In the genomic region with DNA sequence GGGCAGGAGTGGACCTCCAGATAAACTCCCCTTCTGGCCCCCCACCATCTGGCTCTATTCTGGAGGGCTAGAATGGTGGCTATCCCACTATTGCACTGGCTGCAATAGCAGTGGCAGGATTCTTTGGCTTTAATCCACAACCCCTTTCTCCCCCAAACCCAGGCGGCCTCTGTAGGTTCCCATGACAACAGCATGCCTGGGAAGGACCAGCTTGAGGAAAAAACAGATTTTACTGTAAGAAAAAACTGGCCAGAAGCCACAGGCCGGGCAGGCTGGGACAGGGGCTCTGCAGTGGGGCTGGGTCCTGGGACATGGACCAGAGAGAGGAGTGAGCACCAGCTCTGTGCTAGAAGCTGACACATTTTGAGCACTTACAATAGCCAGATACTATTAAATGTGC, we compare ENCODE assay signal across 2 cellular contexts.
TF ChIP-seq lines count a peak whose summit lies in the region.

No MANE protein-coding gene starts in this region.

TF ChIP-seq in SK-N-SH, 30 proteins besides CTCF, POLR2A, EP300 and RAD21 (continued from another document):
- no peak for TF ChIP-seq EZH2phosphoT487 (IDR thresholded peaks at IDR 0.05; ENCODE audit: borderline replicate concordance, low read depth)
- no peak for TF ChIP-seq TCF12 (IDR thresholded peaks at IDR 0.05)
- TF ChIP-seq, protein P1, sequence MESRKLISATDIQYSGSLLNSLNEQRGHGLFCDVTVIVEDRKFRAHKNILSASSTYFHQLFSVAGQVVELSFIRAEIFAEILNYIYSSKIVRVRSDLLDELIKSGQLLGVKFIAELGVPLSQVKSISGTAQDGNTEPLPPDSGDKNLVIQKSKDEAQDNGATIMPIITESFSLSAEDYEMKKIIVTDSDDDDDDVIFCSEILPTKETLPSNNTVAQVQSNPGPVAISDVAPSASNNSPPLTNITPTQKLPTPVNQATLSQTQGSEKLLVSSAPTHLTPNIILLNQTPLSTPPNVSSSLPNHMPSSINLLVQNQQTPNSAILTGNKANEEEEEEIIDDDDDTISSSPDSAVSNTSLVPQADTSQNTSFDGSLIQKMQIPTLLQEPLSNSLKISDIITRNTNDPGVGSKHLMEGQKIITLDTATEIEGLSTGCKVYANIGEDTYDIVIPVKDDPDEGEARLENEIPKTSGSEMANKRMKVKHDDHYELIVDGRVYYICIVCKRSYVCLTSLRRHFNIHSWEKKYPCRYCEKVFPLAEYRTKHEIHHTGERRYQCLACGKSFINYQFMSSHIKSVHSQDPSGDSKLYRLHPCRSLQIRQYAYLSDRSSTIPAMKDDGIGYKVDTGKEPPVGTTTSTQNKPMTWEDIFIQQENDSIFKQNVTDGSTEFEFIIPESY (IDR thresholded peaks at IDR 0.05; ENCODE audit: borderline replicate concordance, low read depth), result no peak
- no peak for TF ChIP-seq CHD2 (IDR thresholded peaks at IDR 0.05; ENCODE audit: low read length, partially characterized antibody)

TF ChIP-seq in SK-N-SH treated with all-trans-retinoic acid at 6 μM for 48 hours, 23 proteins besides CTCF, POLR2A, EP300 and RAD21 (continued from another document):
- TF ChIP-seq, protein P2, sequence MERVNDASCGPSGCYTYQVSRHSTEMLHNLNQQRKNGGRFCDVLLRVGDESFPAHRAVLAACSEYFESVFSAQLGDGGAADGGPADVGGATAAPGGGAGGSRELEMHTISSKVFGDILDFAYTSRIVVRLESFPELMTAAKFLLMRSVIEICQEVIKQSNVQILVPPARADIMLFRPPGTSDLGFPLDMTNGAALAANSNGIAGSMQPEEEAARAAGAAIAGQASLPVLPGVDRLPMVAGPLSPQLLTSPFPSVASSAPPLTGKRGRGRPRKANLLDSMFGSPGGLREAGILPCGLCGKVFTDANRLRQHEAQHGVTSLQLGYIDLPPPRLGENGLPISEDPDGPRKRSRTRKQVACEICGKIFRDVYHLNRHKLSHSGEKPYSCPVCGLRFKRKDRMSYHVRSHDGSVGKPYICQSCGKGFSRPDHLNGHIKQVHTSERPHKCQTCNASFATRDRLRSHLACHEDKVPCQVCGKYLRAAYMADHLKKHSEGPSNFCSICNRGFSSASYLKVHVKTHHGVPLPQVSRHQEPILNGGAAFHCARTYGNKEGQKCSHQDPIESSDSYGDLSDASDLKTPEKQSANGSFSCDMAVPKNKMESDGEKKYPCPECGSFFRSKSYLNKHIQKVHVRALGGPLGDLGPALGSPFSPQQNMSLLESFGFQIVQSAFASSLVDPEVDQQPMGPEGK (CRISPR knock-in tag; IDR thresholded peaks at IDR 0.05; ENCODE audit: borderline replicate concordance), result no peak
- TF ChIP-seq, protein P3, sequence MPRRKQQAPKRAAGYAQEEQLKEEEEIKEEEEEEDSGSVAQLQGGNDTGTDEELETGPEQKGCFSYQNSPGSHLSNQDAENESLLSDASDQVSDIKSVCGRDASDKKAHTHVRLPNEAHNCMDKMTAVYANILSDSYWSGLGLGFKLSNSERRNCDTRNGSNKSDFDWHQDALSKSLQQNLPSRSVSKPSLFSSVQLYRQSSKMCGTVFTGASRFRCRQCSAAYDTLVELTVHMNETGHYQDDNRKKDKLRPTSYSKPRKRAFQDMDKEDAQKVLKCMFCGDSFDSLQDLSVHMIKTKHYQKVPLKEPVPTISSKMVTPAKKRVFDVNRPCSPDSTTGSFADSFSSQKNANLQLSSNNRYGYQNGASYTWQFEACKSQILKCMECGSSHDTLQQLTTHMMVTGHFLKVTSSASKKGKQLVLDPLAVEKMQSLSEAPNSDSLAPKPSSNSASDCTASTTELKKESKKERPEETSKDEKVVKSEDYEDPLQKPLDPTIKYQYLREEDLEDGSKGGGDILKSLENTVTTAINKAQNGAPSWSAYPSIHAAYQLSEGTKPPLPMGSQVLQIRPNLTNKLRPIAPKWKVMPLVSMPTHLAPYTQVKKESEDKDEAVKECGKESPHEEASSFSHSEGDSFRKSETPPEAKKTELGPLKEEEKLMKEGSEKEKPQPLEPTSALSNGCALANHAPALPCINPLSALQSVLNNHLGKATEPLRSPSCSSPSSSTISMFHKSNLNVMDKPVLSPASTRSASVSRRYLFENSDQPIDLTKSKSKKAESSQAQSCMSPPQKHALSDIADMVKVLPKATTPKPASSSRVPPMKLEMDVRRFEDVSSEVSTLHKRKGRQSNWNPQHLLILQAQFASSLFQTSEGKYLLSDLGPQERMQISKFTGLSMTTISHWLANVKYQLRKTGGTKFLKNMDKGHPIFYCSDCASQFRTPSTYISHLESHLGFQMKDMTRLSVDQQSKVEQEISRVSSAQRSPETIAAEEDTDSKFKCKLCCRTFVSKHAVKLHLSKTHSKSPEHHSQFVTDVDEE (CRISPR knock-in tag; IDR thresholded peaks at IDR 0.05), result no peak
- no peak for TF ChIP-seq ISL1 (CRISPR knock-in tag; IDR thresholded peaks at IDR 0.05)
- no peak for TF ChIP-seq PPARA (CRISPR knock-in tag; IDR thresholded peaks at IDR 0.05; ENCODE audit: borderline replicate concordance)
- no peak for TF ChIP-seq ESRRG (CRISPR knock-in tag; IDR thresholded peaks at IDR 0.05)
- TF ChIP-seq, protein P4, sequence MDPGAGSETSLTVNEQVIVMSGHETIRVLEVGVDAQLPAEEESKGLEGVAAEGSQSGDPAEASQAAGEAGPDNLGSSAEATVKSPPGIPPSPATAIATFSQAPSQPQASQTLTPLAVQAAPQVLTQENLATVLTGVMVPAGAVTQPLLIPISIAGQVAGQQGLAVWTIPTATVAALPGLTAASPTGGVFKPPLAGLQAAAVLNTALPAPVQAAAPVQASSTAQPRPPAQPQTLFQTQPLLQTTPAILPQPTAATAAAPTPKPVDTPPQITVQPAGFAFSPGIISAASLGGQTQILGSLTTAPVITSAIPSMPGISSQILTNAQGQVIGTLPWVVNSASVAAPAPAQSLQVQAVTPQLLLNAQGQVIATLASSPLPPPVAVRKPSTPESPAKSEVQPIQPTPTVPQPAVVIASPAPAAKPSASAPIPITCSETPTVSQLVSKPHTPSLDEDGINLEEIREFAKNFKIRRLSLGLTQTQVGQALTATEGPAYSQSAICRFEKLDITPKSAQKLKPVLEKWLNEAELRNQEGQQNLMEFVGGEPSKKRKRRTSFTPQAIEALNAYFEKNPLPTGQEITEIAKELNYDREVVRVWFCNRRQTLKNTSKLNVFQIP (CRISPR knock-in tag; IDR thresholded peaks at IDR 0.05; ENCODE audit: borderline replicate concordance, low read depth), result no peak
- no peak for TF ChIP-seq TOX (CRISPR knock-in tag; IDR thresholded peaks at IDR 0.05; ENCODE audit: borderline replicate concordance)
- no peak for TF ChIP-seq BACH2 (CRISPR knock-in tag; IDR thresholded peaks at IDR 0.05; ENCODE audit: borderline replicate concordance)
- no peak for TF ChIP-seq ARNTL (CRISPR knock-in tag; IDR thresholded peaks at IDR 0.05; ENCODE audit: borderline replicate concordance, low read depth)
- TF ChIP-seq, protein P5, sequence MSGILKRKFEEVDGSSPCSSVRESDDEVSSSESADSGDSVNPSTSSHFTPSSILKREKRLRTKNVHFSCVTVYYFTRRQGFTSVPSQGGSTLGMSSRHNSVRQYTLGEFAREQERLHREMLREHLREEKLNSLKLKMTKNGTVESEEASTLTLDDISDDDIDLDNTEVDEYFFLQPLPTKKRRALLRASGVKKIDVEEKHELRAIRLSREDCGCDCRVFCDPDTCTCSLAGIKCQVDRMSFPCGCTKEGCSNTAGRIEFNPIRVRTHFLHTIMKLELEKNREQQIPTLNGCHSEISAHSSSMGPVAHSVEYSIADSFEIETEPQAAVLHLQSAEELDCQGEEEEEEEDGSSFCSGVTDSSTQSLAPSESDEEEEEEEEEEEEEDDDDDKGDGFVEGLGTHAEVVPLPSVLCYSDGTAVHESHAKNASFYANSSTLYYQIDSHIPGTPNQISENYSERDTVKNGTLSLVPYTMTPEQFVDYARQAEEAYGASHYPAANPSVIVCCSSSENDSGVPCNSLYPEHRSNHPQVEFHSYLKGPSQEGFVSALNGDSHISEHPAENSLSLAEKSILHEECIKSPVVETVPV (CRISPR knock-in tag; IDR thresholded peaks at IDR 0.05), result no peak
- no peak for TF ChIP-seq RARB (CRISPR knock-in tag; IDR thresholded peaks at IDR 0.05)
- no peak for TF ChIP-seq OSR1 (CRISPR knock-in tag; IDR thresholded peaks at IDR 0.05)
- TF ChIP-seq ZNF70 (CRISPR knock-in tag; IDR thresholded peaks at IDR 0.05), result no peak
- TF ChIP-seq CSDC2 (CRISPR knock-in tag; IDR thresholded peaks at IDR 0.05), result no peak
- TF ChIP-seq ZNF8 (CRISPR knock-in tag; IDR thresholded peaks at IDR 0.05), result no peak
- TF ChIP-seq SNAI2 (CRISPR knock-in tag; IDR thresholded peaks at IDR 0.05), result no peak
TF ChIP-seq in SK-N-SH treated with all-trans-retinoic acid at 6 μM for 48 hours: peak in this region for 0.
